Comparison of ENCODE assay signal across 24 cellular contexts in genomic region chr21:15953551-15954116, GRCh38.
A peak's percentile ranks its signal among the peaks of the same experiment; 100 is the strongest.
DNase-seq lines count a peak whose midpoint lies in the region; FAIRE-seq and TF ChIP-seq lines count a peak whose summit lies in the region.
"Had no signal": no experiment of that assay in that cellular context is flagged by ENCODE, and none has a peak within 500 bp of the region (broad histone marks: within the 10 kb centered on the region; RNA-seq: fewer than 3 reads in every experiment).

No MANE protein-coding gene starts in this region.

- H3K27me3 Mint-ChIP-seq in Calu3 (ENCODE audit: unreplicated experiment) = no peaks in the 10 kb centered on the region
- H3K27me3 Mint-ChIP-seq: B cell had no signal

- dilution Hi-C loops in keratinocyte (cut with MboI; ENCODE audit: extremely low pct_ligation_motif_present, low sequenced_read_pairs) = no loop called here

- FAIRE-seq in keratinocyte (lab: Jason Lieb, UNC) = peak; percentile 9
- FAIRE-seq: A549, GM12878, GM12892, GM18507 had no signal

- H3K9me1 ChIP-seq in keratinocyte (ENCODE audit: control insufficient read depth, extremely low read depth, insufficient read depth, low read length) = no peaks in the 10 kb centered on the region

- H4K20me1 ChIP-seq in keratinocyte (ENCODE audit: control insufficient read depth, extremely low read depth, insufficient read depth, low read length) = no peaks in the 10 kb centered on the region
- H4K20me1 ChIP-seq: BLaER1 treated with 17β-estradiol and CSF1 and Interleukin-3, amounts not matched to agents 10 nM and 100 nM had no signal

- no peaks in the 10 kb centered on the region for H3K4me1 Mint-ChIP-seq in Calu3 (ENCODE audit: low read depth, unreplicated experiment)
- H3K4me1 Mint-ChIP-seq: B cell had no signal

- intact Hi-C loops in Calu3 (cut with micrococcal nuclease; ENCODE audit: unreplicated experiment) = no loop called here

- H3K79me2 ChIP-seq in keratinocyte (ENCODE audit: control insufficient read depth, insufficient read depth, low read length) = no peaks in the 10 kb centered on the region

- no peak overlapping the region for H2AFZ ChIP-seq in keratinocyte (ENCODE audit: control insufficient read depth, low read length)

- no peaks in the 10 kb centered on the region for H3K9me3 ChIP-seq in HEK293 (ENCODE audit: control insufficient read depth, insufficient read depth, low read depth, low read length)
- peaks cover 2% of the 10 kb centered on the region for H3K9me3 ChIP-seq in keratinocyte (ENCODE audit: control insufficient read depth, low read depth, low read length)

- POLR2A ChIA-PET in HEK293 (lab: Yijun Ruan, JAX) = no interaction called here

- no peak overlapping the region for H3K4me2 ChIP-seq in keratinocyte (ENCODE audit: control insufficient read depth, extremely low read depth, insufficient read depth, low read depth, low read length)
- H3K4me2 ChIP-seq: A549; BLaER1 treated with 17β-estradiol and CSF1 and Interleukin-3, amounts not matched to agents 10 nM and 100 nM had no signal

- H3K27ac ChIP-seq in HEK293 (ENCODE audit: extremely low read depth, low read depth, low read length) (no peak overlapping the region), keratinocyte (ENCODE audit: control insufficient read depth, insufficient read depth, low read length) (no peak overlapping the region)
- H3K27ac ChIP-seq: 22Rv1; A549; BLaER1 treated with 17β-estradiol and CSF1 and Interleukin-3, amounts not matched to agents 10 nM and 100 nM; C4-2B had no signal

- peak; percentile 19 for DNase-seq in astrocyte of the hippocampus (ENCODE audit: low read depth, low spot score)
- no peak for DNase-seq in keratinocyte (ENCODE audit: low read depth, low spot score)
- DNase-seq in SHP77 treated with DMSO at 0.1 percent for 48 hours (lab: John Stamatoyannopoulos, UW) = no peak
- no peak for DNase-seq in Calu3
- DNase-seq: AML-193; Caco-2; CD4-positive, alpha-beta T cell; CD8-positive, alpha-beta T cell; DMS 273 treated with DMSO at 0.1 percent for 48 hours; DMS153; DMS53; DMS79; DND-41; EL; GDM1 had no signal

- H3K27me3 ChIP-seq in keratinocyte (ENCODE audit: control insufficient read depth, extremely low read depth, insufficient read depth, low read length) = no peaks in the 10 kb centered on the region
- H3K27me3 ChIP-seq: BLaER1 treated with 17β-estradiol and CSF1 and Interleukin-3, amounts not matched to agents 10 nM and 100 nM had no signal

- H3K27ac Mint-ChIP-seq in Calu3 (ENCODE audit: unreplicated experiment) = no peak overlapping the region
- H3K27ac Mint-ChIP-seq: B cell; CD4-positive, alpha-beta T cell; CD8-positive, alpha-beta T cell had no signal

- H3K9me3 Mint-ChIP-seq in Calu3 (ENCODE audit: low read depth, unreplicated experiment) = peaks cover 10% of the 10 kb centered on the region

- no peak overlapping the region for H3K9ac ChIP-seq in keratinocyte (ENCODE audit: control insufficient read depth, extremely low read depth, insufficient read depth, low read length)
- H3K9ac ChIP-seq: BLaER1 treated with 17β-estradiol and CSF1 and Interleukin-3, amounts not matched to agents 10 nM and 100 nM had no signal

- CTCF ChIA-PET in HEK293 (lab: Yijun Ruan, JAX) (no interaction called here), Calu3 (lab: Charles Lee) (interaction anchor here (0.7 kb wide), 1 partner anchor 1575 kb away, joined by 3 read pairs; no protein-coding TSS in a partner anchor)

- TF ChIP-seq CTCF in HEK293 (tag by site-specific recombination; IDR thresholded peaks at IDR 0.05) (no peak), keratinocyte (optimal IDR thresholded peaks at IDR 0.05 in 1 of 3, IDR thresholded peaks at IDR 0.05 in 1 of 3, conservative IDR thresholded peaks at IDR 0.05 in 1 of 3; ENCODE audit: extremely low read depth in 1 of 3, insufficient read depth in 2 of 3, low read length in 3 of 3) (no peak), Calu3 (IDR thresholded peaks at IDR 0.05; ENCODE audit: unreplicated experiment) (no peak)

- no peaks in the 10 kb centered on the region for H3K4me1 ChIP-seq in HEK293 (ENCODE audit: control insufficient read depth, insufficient read depth, low read length)
- H3K4me1 ChIP-seq in keratinocyte (ENCODE audit: control insufficient read depth, extremely low read depth, insufficient read depth, low read length) = no peaks in the 10 kb centered on the region
- H3K4me1 ChIP-seq: A549; BLaER1 treated with 17β-estradiol and CSF1 and Interleukin-3, amounts not matched to agents 10 nM and 100 nM; Caco-2 had no signal

- no peaks in the 10 kb centered on the region for H3K36me3 Mint-ChIP-seq in Calu3 (ENCODE audit: insufficient read depth, unreplicated experiment)
- H3K36me3 Mint-ChIP-seq: CD8-positive, alpha-beta T cell had no signal

- no TSS peak for BruUV-seq in Calu3 (replicated peaks; lab: Mats Ljungman, UMichigan)

- H3K4me3 ChIP-seq in HEK293 (ENCODE audit: low read depth, low read length) (no peak overlapping the region), keratinocyte (ENCODE audit: control insufficient read depth in 2 of 3, extremely low read depth in 1 of 3, insufficient read depth in 2 of 3, low read depth in 1 of 3, low read length in 3 of 3) (no peak overlapping the region)
- H3K4me3 ChIP-seq: A549; BLaER1 treated with 17β-estradiol and CSF1 and Interleukin-3, amounts not matched to agents 10 nM and 100 nM; GM12878 had no signal

- H3K4me3 Mint-ChIP-seq in Calu3 (ENCODE audit: low read depth, unreplicated experiment) = no peak overlapping the region
- H3K4me3 Mint-ChIP-seq: B cell; CD4-positive, alpha-beta T cell; CD8-positive, alpha-beta T cell had no signal

- H3K36me3 ChIP-seq in HEK293 (ENCODE audit: control insufficient read depth in 2 of 2, insufficient read depth in 1 of 2, low read length in 2 of 2) = no peaks in the 10 kb centered on the region
- no peaks in the 10 kb centered on the region for H3K36me3 ChIP-seq in keratinocyte (ENCODE audit: control insufficient read depth in 2 of 2, extremely low read depth in 1 of 2, insufficient read depth in 2 of 2, low read length in 2 of 2)
- H3K36me3 ChIP-seq: BLaER1 treated with 17β-estradiol and CSF1 and Interleukin-3, amounts not matched to agents 10 nM and 100 nM had no signal

TF ChIP-seq in HEK293, 187 proteins besides CTCF, POLR2A, EP300 and RAD21 (continues in another document):
- TF ChIP-seq ZNF518A (tag by site-specific recombination; conservative IDR thresholded peaks at IDR 0.05; ENCODE audit: low read depth) = no peak
- TF ChIP-seq TCF7L2 (IDR thresholded peaks at IDR 0.05; ENCODE audit: borderline replicate concordance, low read depth, low read length) = no peak
- no peak for TF ChIP-seq YY2 (tag by site-specific recombination; IDR thresholded peaks at IDR 0.05)
- no peak for TF ChIP-seq ZNF114 (tag by site-specific recombination; IDR thresholded peaks at IDR 0.05)
- TF ChIP-seq ZBTB6 (tag by site-specific recombination; IDR thresholded peaks at IDR 0.05) = no peak
- no peak for TF ChIP-seq ZNF555 (tag by site-specific recombination; conservative IDR thresholded peaks at IDR 0.05)
- peak; percentile 97 for TF ChIP-seq TRIM28 (IDR thresholded peaks at IDR 0.05; ENCODE audit: borderline replicate concordance, low read length)
- no peak for TF ChIP-seq BCL11B (tag by site-specific recombination; IDR thresholded peaks at IDR 0.05; ENCODE audit: low read depth)
- no peak for TF ChIP-seq ZSCAN23 (tag by site-specific recombination; IDR thresholded peaks at IDR 0.05)
- no peak for TF ChIP-seq KLF9 (tag by site-specific recombination; IDR thresholded peaks at IDR 0.05; ENCODE audit: low read depth)
- no peak for TF ChIP-seq KLF16 (tag by site-specific recombination; IDR thresholded peaks at IDR 0.05)
- TF ChIP-seq ZNF558 (tag by site-specific recombination; IDR thresholded peaks at IDR 0.05) = no peak
